17 cellular contexts compared by ENCODE assay signal in the genomic region with DNA sequence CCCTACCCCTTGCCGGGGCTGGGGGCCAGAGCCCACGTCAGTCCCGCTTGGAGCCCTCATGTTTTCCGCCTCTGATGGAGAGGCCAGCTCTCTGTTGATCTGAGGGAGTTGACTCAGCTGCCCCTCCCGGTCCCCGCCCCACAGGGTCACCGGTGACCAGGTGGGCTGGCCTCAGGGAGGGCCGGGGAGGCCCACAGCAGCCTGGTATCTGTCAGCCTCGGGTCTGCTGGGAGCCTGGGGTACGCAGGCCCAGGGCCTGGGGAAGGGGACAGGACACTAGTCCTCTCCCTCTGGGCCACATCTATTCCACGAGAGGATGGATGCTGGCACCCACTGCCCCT.
DNase-seq lines count a peak whose midpoint lies in the region; ATAC-seq, FAIRE-seq and TF ChIP-seq lines count a peak whose summit lies in the region.
"Had no signal": no experiment of that assay in that cellular context is flagged by ENCODE, and none has a peak within 500 bp of the region (broad histone marks: within the 10 kb centered on the region; RNA-seq: fewer than 3 reads in every experiment).

No MANE protein-coding gene starts in this region.

- H3K9me3 ChIP-seq in BLaER1 (no peaks in the 10 kb centered on the region), HCT116 (ENCODE audit: control insufficient read depth in 1 of 2, insufficient read depth in 1 of 2, low read depth in 1 of 2, low read length in 2 of 2) (0 out of 4 replicates have a peak, but pooled peaks cover 0 to 6% of the 10 kb centered on the region in 2 experiments), astrocyte (ENCODE audit: insufficient read depth, low read depth, low read length) (no peaks in the 10 kb centered on the region), neural progenitor cell (ENCODE audit: low read depth) (no peaks in the 10 kb centered on the region), psoas muscle (no peaks in the 10 kb centered on the region), SJCRH30 (replicated peaks) (no peaks in the 10 kb centered on the region)
- H3K9me3 ChIP-seq: BE2C had no signal

- WGBS in psoas muscle, 3 donors = 87 to 88% (median 87%) methylated on average over 9 to 11 of the region's 11 CpGs

- H3K79me2 ChIP-seq in HCT116 (ENCODE audit: insufficient read depth, low read length) (no peaks in the 10 kb centered on the region), astrocyte (ENCODE audit: insufficient read depth, low read length) (peaks cover 9% of the 10 kb centered on the region), neural progenitor cell (ENCODE audit: low read depth) (no peaks in the 10 kb centered on the region)

- no peak for TF ChIP-seq RAD21 in HCT116 (IDR thresholded peaks at IDR 0.05; ENCODE audit: low read depth)

- H3K27ac Mint-ChIP-seq in astrocyte (ENCODE audit: unreplicated experiment) = no peak overlapping the region
- no peak overlapping the region for H3K27ac Mint-ChIP-seq in neural progenitor cell

- peak overlapping the region; percentile 94 for H3K27ac ChIP-seq in BLaER1
- no peak overlapping the region; the same call in 1 of the 2 replicates for H3K27ac ChIP-seq in HCT116 (ENCODE audit: low read depth, low read length)
- no peak overlapping the region for H3K27ac ChIP-seq in astrocyte (ENCODE audit: low read depth, low read length)
- peak overlapping the region; percentile 75 for H3K27ac ChIP-seq in neural progenitor cell
- no peak overlapping the region for H3K27ac ChIP-seq in psoas muscle
- H3K27ac ChIP-seq in SJCRH30 = no peak overlapping the region

- H3K36me3 ChIP-seq in BLaER1 = no peaks in the 10 kb centered on the region
- H3K36me3 ChIP-seq in HCT116 (ENCODE audit: control insufficient read depth in 1 of 2, insufficient read depth in 2 of 2, low read length in 2 of 2) = no peaks in the 10 kb centered on the region
- H3K36me3 ChIP-seq in astrocyte (ENCODE audit: insufficient read depth, low read length) = no peaks in the 10 kb centered on the region
- no peaks in the 10 kb centered on the region for H3K36me3 ChIP-seq in neural progenitor cell
- no peaks in the 10 kb centered on the region for H3K36me3 ChIP-seq in psoas muscle (ENCODE audit: insufficient read depth in 1 of 2, low read depth in 1 of 2)
- H3K36me3 ChIP-seq in SJCRH30 = peaks cover 7% of the 10 kb centered on the region; the same call in 1 of the 2 replicates
- H3K36me3 ChIP-seq: BE2C had no signal

- no peak for FAIRE-seq in astrocyte (lab: Jason Lieb, UNC)

- CTCF ChIA-PET in HCT116 (lab: Charles Lee) = no interaction called here

- POLR2A ChIA-PET in HCT116 (lab: Charles Lee) = no interaction called here

- H3K9me3 Mint-ChIP-seq in astrocyte (ENCODE audit: unreplicated experiment) = no peaks in the 10 kb centered on the region
- H3K9me3 Mint-ChIP-seq in neural progenitor cell = no peaks in the 10 kb centered on the region

- BruUV-seq in HCT116 (replicated peaks; lab: Mats Ljungman, UMichigan) = no TSS peak

- H3K27me3 ChIP-seq in BLaER1 (no peaks in the 10 kb centered on the region), HCT116 (ENCODE audit: insufficient read depth, low read length) (no peaks in the 10 kb centered on the region), astrocyte (ENCODE audit: insufficient read depth, low read length) (no peaks in the 10 kb centered on the region), neural progenitor cell (no peaks in the 10 kb centered on the region), psoas muscle (ENCODE audit: insufficient read depth in 3 of 3, low read length in 2 of 3) (no peaks in the 10 kb centered on the region), SJCRH30 (no peaks in the 10 kb centered on the region)
- H3K27me3 ChIP-seq: BE2C had no signal

- H3K27me3 Mint-ChIP-seq in astrocyte (ENCODE audit: low read depth, unreplicated experiment) (peaks cover 2% of the 10 kb centered on the region), neural progenitor cell (ENCODE audit: insufficient read depth, low read depth) (peaks cover 20% of the 10 kb centered on the region)

- H3K4me3 Mint-ChIP-seq in astrocyte (ENCODE audit: unreplicated experiment) (no peak overlapping the region), neural progenitor cell (no peak overlapping the region)

- H3K4me1 Mint-ChIP-seq in astrocyte (ENCODE audit: low read depth, unreplicated experiment) = peaks cover 3% of the 10 kb centered on the region
- H3K4me1 Mint-ChIP-seq in neural progenitor cell = peaks cover 79% of the 10 kb centered on the region

- H3K36me3 Mint-ChIP-seq in astrocyte (ENCODE audit: low read depth, unreplicated experiment) (no peaks in the 10 kb centered on the region), neural progenitor cell (no peaks in the 10 kb centered on the region)

- H3K4me3 ChIP-seq in BLaER1 = peak overlapping the region; percentile 48
- no peak overlapping the region for H3K4me3 ChIP-seq in HCT116 (replicated peaks in 1 of 2; ENCODE audit: low read depth in 1 of 2, low read length in 2 of 2)
- H3K4me3 ChIP-seq in astrocyte (ENCODE audit: insufficient read depth, low read depth, low read length) = no peak overlapping the region
- no peak overlapping the region for H3K4me3 ChIP-seq in neural progenitor cell
- no peak overlapping the region for H3K4me3 ChIP-seq in psoas muscle
- no peak overlapping the region for H3K4me3 ChIP-seq in SJCRH30

- H3K4me1 ChIP-seq in BLaER1 (peaks cover 95% of the 10 kb centered on the region), HCT116 (ENCODE audit: control insufficient read depth in 1 of 2, insufficient read depth in 2 of 2, low read length in 2 of 2) (peaks cover 5 to 12% of the 10 kb centered on the region in 2 experiments; a peak in 3 of 4 replicates), astrocyte (ENCODE audit: insufficient read depth, low read length) (peaks cover 36% of the 10 kb centered on the region), neural progenitor cell (peaks cover 35% of the 10 kb centered on the region), psoas muscle (peaks cover 18% of the 10 kb centered on the region), SJCRH30 (peaks cover 26% of the 10 kb centered on the region)

- RAD21 ChIA-PET in HCT116 (lab: Charles Lee; ENCODE audit: low non-redundant PET in 1 of 2, low total read pairs in 2 of 2, uncharacterized antibody in 2 of 2, unreplicated experiment in 2 of 2) = no interaction called here

- H3K9me2 ChIP-seq in HCT116 (ENCODE audit: insufficient read depth) = no peaks in the 10 kb centered on the region

- peaks cover 21% of the 10 kb centered on the region for H3F3A ChIP-seq in neural progenitor cell (ENCODE audit: low read depth)

- DNase-seq in HCT116 (ENCODE audit: low read depth, low spot score) (no peak), astrocyte (ENCODE audit: low read depth) (no peak), neural progenitor cell (ENCODE audit: low spot score) (no peak), psoas muscle (no peak), DMS153 (lab: John Stamatoyannopoulos, UW) (no peak), SJCRH30 (no peak)
- DNase-seq: BE2C, HCEC 1CT, KG1, NCI-H1048, NCI-H1694 treated with DMSO at 0.1 percent for 48 hours, NCI-H2171, NCI-H446 treated with DMSO at 0.1 percent for 48 hours, NCI-H748 treated with DMSO at 0.1 percent for 48 hours, SIG-M5 had no signal

- intact Hi-C loops in HCT116 (cut with micrococcal nuclease) (no loop called here), psoas muscle (cut with DNase I) (loop anchor here in 1 of 2 donors (10.0 kb wide), 1 partner anchor 107 kb away; the partner anchor contains the start of gene CIBAR2)

- peak overlapping the region; percentile 78 for H3K9ac ChIP-seq in BLaER1
- H3K9ac ChIP-seq in HCT116 (ENCODE audit: low read length) = no peak overlapping the region
- peak overlapping the region; percentile 27 for H3K9ac ChIP-seq in astrocyte (ENCODE audit: low read length)
- no peak overlapping the region for H3K9ac ChIP-seq in neural progenitor cell

- TF ChIP-seq CTCF in HCT116 (IDR thresholded peaks at IDR 0.05 in 2 of 3, conservative IDR thresholded peaks at IDR 0.05 in 1 of 3; ENCODE audit: borderline replicate concordance in 1 of 3, insufficient read depth in 1 of 3, low read depth in 2 of 3, low read length in 2 of 3) (no peak), astrocyte (IDR thresholded peaks at IDR 0.05; ENCODE audit: insufficient read depth, low read depth, low read length) (no peak), neural progenitor cell (IDR thresholded peaks at IDR 0.05) (no peak), psoas muscle (IDR thresholded peaks at IDR 0.05) (no peak)

- ATAC-seq in HCT116 (peak; percentile 14; the same call in 1 of the 2 replicates), HG03108 (IDR thresholded peaks at IDR 0.05; ENCODE audit: unreplicated experiment) (no peak), psoas muscle (no peak)

- H3K4me2 ChIP-seq in BLaER1 (peak overlapping the region; percentile 97), HCT116 (ENCODE audit: low read length) (no peak overlapping the region), astrocyte (ENCODE audit: low read length) (peak overlapping the region; percentile 22), neural progenitor cell (peak overlapping the region; percentile 58)

- H2AFZ ChIP-seq in HCT116 (ENCODE audit: low read depth, low read length, poor library complexity, severe bottlenecking) = no peak overlapping the region
- no peak overlapping the region for H2AFZ ChIP-seq in astrocyte (ENCODE audit: low read depth, low read length)
- H2AFZ ChIP-seq in neural progenitor cell (replicated peaks) = no peak overlapping the region

- H4K20me1 ChIP-seq in BLaER1 (no peaks in the 10 kb centered on the region), HCT116 (ENCODE audit: insufficient read depth) (no peaks in the 10 kb centered on the region), astrocyte (ENCODE audit: insufficient read depth, low read length) (peaks cover 18% of the 10 kb centered on the region), neural progenitor cell (ENCODE audit: low read depth) (peaks cover 7% of the 10 kb centered on the region)

- TF ChIP-seq POLR2A in HCT116 (IDR thresholded peaks at IDR 0.05; ENCODE audit: borderline replicate concordance, extremely low read depth, insufficient read depth, insufficient read length) = no peak

TF ChIP-seq in HCT116, 20 proteins besides CTCF, POLR2A, EP300 and RAD21 (continues in another document):
- TF ChIP-seq FOSL1 (IDR thresholded peaks at IDR 0.05; ENCODE audit: low read depth) = no peak
- TF ChIP-seq JUND (IDR thresholded peaks at IDR 0.05) = no peak
- TF ChIP-seq ZNF274 (IDR thresholded peaks at IDR 0.05; ENCODE audit: low read depth, low read length) = no peak
- no peak for TF ChIP-seq SRF (IDR thresholded peaks at IDR 0.05; ENCODE audit: low read depth)
- TF ChIP-seq CBX3 (IDR thresholded peaks at IDR 0.05; ENCODE audit: low read depth) = no peak
- no peak for TF ChIP-seq CEBPB (IDR thresholded peaks at IDR 0.05; ENCODE audit: low read depth)

Comparison
In these comparisons a context has a peak if more than half of its experiments do, and no peak if none do; other contexts are left out.
1. H3K27ac ChIP-seq: peak in BLaER1 (single experiment) and neural progenitor cell (single experiment); none in HCT116 (single experiment), astrocyte (single experiment), psoas muscle (single experiment) and SJCRH30 (single experiment).
2. H3K9ac ChIP-seq: peak in BLaER1 (single experiment) and astrocyte (single experiment); none in HCT116 (single experiment) and neural progenitor cell (single experiment).